In the genomic region with DNA sequence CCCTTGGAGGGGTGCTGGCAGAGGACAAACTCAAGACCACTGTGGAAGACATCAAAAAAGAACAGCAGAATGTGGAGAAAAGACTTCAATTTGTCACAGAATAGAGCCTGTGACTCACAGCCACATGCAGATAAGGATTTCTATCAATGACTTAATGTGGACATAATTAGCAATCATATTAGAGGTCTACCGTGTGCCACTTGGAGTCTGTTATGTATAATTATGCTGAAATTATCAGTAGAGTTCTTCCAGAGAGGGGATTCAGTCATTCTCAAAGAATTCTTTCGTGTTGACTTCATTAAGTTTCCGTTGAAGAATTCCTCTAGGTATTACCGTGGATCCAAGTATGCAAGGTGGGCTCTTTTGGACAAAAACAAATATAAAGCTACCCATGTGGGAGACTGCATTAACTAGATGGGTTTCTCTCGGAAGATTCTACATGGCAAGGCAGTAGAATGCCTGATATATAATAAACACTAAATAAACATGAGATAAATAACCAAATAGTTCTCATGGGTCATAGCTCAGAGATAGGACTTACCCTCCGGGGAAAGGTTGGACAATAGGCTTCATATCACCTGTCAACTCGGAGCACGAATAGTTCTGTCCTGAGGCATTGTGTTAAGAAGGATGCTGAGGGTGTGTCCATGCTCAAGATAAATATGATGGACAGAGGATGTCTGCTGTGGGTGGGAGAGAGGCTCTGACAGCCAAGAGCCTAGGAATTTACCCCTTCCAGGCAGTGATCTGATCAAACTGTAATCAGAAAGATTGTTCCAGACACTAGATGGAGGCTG, we compare ENCODE assay signal across 17 cellular contexts.
"Had no signal": no experiment of that assay in that cellular context is flagged by ENCODE, and none has a peak within 500 bp of the region (broad histone marks: within the 10 kb centered on the region; RNA-seq: fewer than 3 reads in every experiment).

No MANE protein-coding gene starts in this region.

- H3K4me3 Mint-ChIP-seq: activated CD8-positive, alpha-beta memory T cell treated with anti-CD3 and anti-CD28 coated beads, Interleukin-2, amount 10 ng/mL, durations not matched to agents 7 days and 5 days; activated T-cell treated with anti-CD3 and anti-CD28 coated beads, Interleukin-2, amount 50 U/mL, for 24 hours; effector memory CD8-positive, alpha-beta T cell had no signal

- H3K9me3 Mint-ChIP-seq: activated naive CD4-positive, alpha-beta T cell treated with anti-CD3 and anti-CD28 coated beads, Interleukin-2, amount 50 U/mL, for 72 hours; activated T-cell treated with anti-CD3 and anti-CD28 coated beads, Interleukin-2, amount 50 U/mL, for 24 hours; effector memory CD8-positive, alpha-beta T cell had no signal

- H3K36me3 ChIP-seq: suprapubic skin had no signal

- H3K9me3 ChIP-seq: suprapubic skin had no signal

- H3K27ac ChIP-seq: suprapubic skin had no signal

- H3K36me3 Mint-ChIP-seq: activated CD8-positive, alpha-beta memory T cell treated with anti-CD3 and anti-CD28 coated beads, Interleukin-2, amount 10 ng/mL, durations not matched to agents 7 days and 5 days; activated naive CD4-positive, alpha-beta T cell treated with anti-CD3 and anti-CD28 coated beads, Interleukin-2, amount 50 U/mL, for 72 hours had no signal

- H3K27ac Mint-ChIP-seq: activated CD8-positive, alpha-beta memory T cell treated with anti-CD3 and anti-CD28 coated beads, Interleukin-2, amount 10 ng/mL, durations not matched to agents 7 days and 5 days; activated naive CD4-positive, alpha-beta T cell treated with anti-CD3 and anti-CD28 coated beads, Interleukin-2, amount 50 U/mL, for 72 hours; activated T-cell treated with anti-CD3 and anti-CD28 coated beads, Interleukin-2, amount 50 U/mL, for 24 hours had no signal

- H3K4me3 ChIP-seq: suprapubic skin had no signal

- DNase-seq: activated CD4-positive, alpha-beta T cell treated with anti-CD3 and anti-CD28 coated beads, Interleukin-2, amount 50 U/mL, for 48 hours; activated CD4-positive, CD25-positive, alpha-beta regulatory T cell treated with anti-CD3 and anti-CD28 coated beads, Interleukin-2, amount 50 U/mL, for 72 hours; activated CD8-positive, alpha-beta memory T cell treated with anti-CD3 and anti-CD28 coated beads, Interleukin-2, amount 10 ng/mL, durations not matched to agents 7 days and 5 days; activated effector memory CD4-positive, alpha-beta T cell treated with Interleukin-2 at 50 U/mL for 16 hours; activated T-cell treated with anti-CD3 and anti-CD28 coated beads, Interleukin-2, amount 50 U/mL, for 24 hours; anterior cingulate cortex; caudate nucleus; cortex of kidney; effector memory CD8-positive, alpha-beta T cell; midbrain; retina; stimulated activated CD4-positive, alpha-beta T cell treated with anti-CD3 and anti-CD28 coated beads, Interleukin-4, amount 100 ng/mL, for 1 hour; stimulated activated CD8-positive, alpha-beta memory T cell treated with anti-CD3 and anti-CD28 coated beads, Interleukin-4, amount 100 ng/mL, for 48 hours; stimulated activated naive CD8-positive, alpha-beta T cell treated with anti-CD3 and anti-CD28 coated beads, Interleukin-15, Interleukin-2, amounts not matched to agents 100 U/mL and 50 U/mL, for 24 hours; T-helper 2 cell had no signal

- H3K4me1 Mint-ChIP-seq: activated CD8-positive, alpha-beta memory T cell treated with anti-CD3 and anti-CD28 coated beads, Interleukin-2, amount 10 ng/mL, durations not matched to agents 7 days and 5 days had no signal
